Comparison of ENCODE assay signal across 34 cellular contexts in genomic region chr13:30766234-30766633, GRCh38. TPM values are rescaled to one million over a fixed set of nuclear protein-coding genes. Genes with fewer than 3 reads are reported as not detected.
DNase-seq lines count a peak whose midpoint lies in the region; ATAC-seq and TF ChIP-seq lines count a peak whose summit lies in the region.
"Had no signal": no experiment of that assay in that cellular context is flagged by ENCODE, and none has a peak within 500 bp of the region (broad histone marks: within the 10 kb centered on the region; RNA-seq: fewer than 3 reads in every experiment).

No MANE protein-coding gene starts in this region.

- H3K27ac Mint-ChIP-seq in CD4-positive, alpha-beta memory T cell: peak overlapping the region; percentile 45 to 85 (median 72)
- peak overlapping the region; percentile 81 for H3K27ac Mint-ChIP-seq in Caco-2 (ENCODE audit: unreplicated experiment)
- H3K27ac Mint-ChIP-seq in WTC11: no peak overlapping the region
- peak overlapping the region; percentile 12 for H3K27ac Mint-ChIP-seq in memory B cell
- H3K27ac Mint-ChIP-seq in activated T-helper 2 cell treated with anti-CD3 and anti-CD28 coated beads, Interferon-gamma antibody, Interleukin-2, Interleukin-4, amounts not matched to agents 10 μg/mL and 5 μg/mL and 100 μg/mL, durations not matched to agents 14 hours and 24 hours and 36 hours: no peak overlapping the region
- H3K27ac Mint-ChIP-seq: activated T-cell treated with anti-CD3 and anti-CD28 coated beads, Interleukin-2, amount 50 U/mL, for 24 hours; mesothelial cell of epicardium had no signal

- H3K4me1 Mint-ChIP-seq in CD4-positive, alpha-beta memory T cell: peaks cover 7 to 19% (median 16%) of the 10 kb centered on the region in 4 donors
- H3K4me1 Mint-ChIP-seq in Caco-2 (ENCODE audit: low read depth, unreplicated experiment): peaks cover 19% of the 10 kb centered on the region
- no peaks in the 10 kb centered on the region for H3K4me1 Mint-ChIP-seq in WTC11
- peaks cover 2% of the 10 kb centered on the region for H3K4me1 Mint-ChIP-seq in memory B cell
- peaks cover 19% of the 10 kb centered on the region for H3K4me1 Mint-ChIP-seq in activated T-helper 2 cell treated with anti-CD3 and anti-CD28 coated beads, Interferon-gamma antibody, Interleukin-2, Interleukin-4, amounts not matched to agents 10 μg/mL and 5 μg/mL and 100 μg/mL, durations not matched to agents 14 hours and 24 hours and 36 hours (ENCODE audit: low read depth)

- no peak overlapping the region for H3K4me3 ChIP-seq in CD4-positive, alpha-beta memory T cell (ENCODE audit: low read length in 2 of 2)
- H3K4me3 ChIP-seq in Caco-2 (ENCODE audit: low read depth, low read length) (no peak overlapping the region), breast epithelium (no peak overlapping the region)
- H3K4me3 ChIP-seq: BLaER1, esophagus squamous epithelium, heart right ventricle, SJCRH30, suprapubic skin, upper lobe of right lung had no signal

- no peaks in the 10 kb centered on the region for H3K27me3 ChIP-seq in CD4-positive, alpha-beta memory T cell (ENCODE audit: insufficient read depth, low read length)
- no peaks in the 10 kb centered on the region for H3K27me3 ChIP-seq in Caco-2 (replicated peaks; ENCODE audit: control insufficient read depth, insufficient read depth, low read length)
- H3K27me3 ChIP-seq in breast epithelium: no peaks in the 10 kb centered on the region
- H3K27me3 ChIP-seq: BLaER1, esophagus squamous epithelium, heart right ventricle, SJCRH30, suprapubic skin, upper lobe of right lung had no signal

- BruUV-seq in Caco-2 (replicated peaks; lab: Mats Ljungman, UMichigan): no TSS peak

- CTCF ChIA-PET in CD4-positive, alpha-beta memory T cell (lab: Charles Lee; ENCODE audit: partially characterized antibody): interaction anchor here (0.6 to 1.6 kb wide), 6 partner anchors 13 to 278 kb away, joined by 3 to 8 read pairs (median 3); no protein-coding TSS in a partner anchor
- CTCF ChIA-PET in Caco-2 (lab: Charles Lee): interaction anchor here (0.8 kb wide), 1 partner anchor 26 kb away, joined by 3 read pairs; no protein-coding TSS in a partner anchor
- CTCF ChIA-PET in WTC11 (lab: Charles Lee): interaction anchor here (1.0 kb wide), 1 partner anchor 22 kb away, joined by 3 read pairs; no protein-coding TSS in a partner anchor

- intact Hi-C loops in CD4-positive, alpha-beta memory T cell (cut with micrococcal nuclease): no loop called here
- intact Hi-C loops in Caco-2 (cut with micrococcal nuclease; ENCODE audit: unreplicated experiment) (no loop called here), breast epithelium (cut with DNase I; ENCODE audit: low total_unique reads) (no loop called here)
- intact Hi-C loops in activated T-helper 2 cell treated with anti-CD3 and anti-CD28 coated beads, Interferon-gamma antibody, Interleukin-2, Interleukin-4, amounts not matched to agents 10 μg/mL and 5 μg/mL and 100 μg/mL, durations not matched to agents 14 hours and 24 hours and 36 hours (cut with micrococcal nuclease): loop anchor here (2.0 kb wide), 1 partner anchor 21 kb away; no protein-coding TSS in a partner anchor

- H3K36me3 Mint-ChIP-seq in CD4-positive, alpha-beta memory T cell: peaks cover 39 to 42% of the 10 kb centered on the region in 2 donors
- H3K36me3 Mint-ChIP-seq in Caco-2 (ENCODE audit: insufficient read depth, unreplicated experiment) (no peaks in the 10 kb centered on the region), WTC11 (no peaks in the 10 kb centered on the region), memory B cell (peaks cover 38% of the 10 kb centered on the region)
- H3K36me3 Mint-ChIP-seq in activated T-helper 2 cell treated with anti-CD3 and anti-CD28 coated beads, Interferon-gamma antibody, Interleukin-2, Interleukin-4, amounts not matched to agents 10 μg/mL and 5 μg/mL and 100 μg/mL, durations not matched to agents 14 hours and 24 hours and 36 hours (ENCODE audit: low read depth): peaks cover 53% of the 10 kb centered on the region
- H3K36me3 Mint-ChIP-seq: brain, mesothelial cell of epicardium had no signal

- H3K4me3 Mint-ChIP-seq in CD4-positive, alpha-beta memory T cell: no peak overlapping the region
- peak overlapping the region; percentile 17 for H3K4me3 Mint-ChIP-seq in Caco-2 (ENCODE audit: unreplicated experiment)
- no peak overlapping the region for H3K4me3 Mint-ChIP-seq in WTC11
- H3K4me3 Mint-ChIP-seq in memory B cell: no peak overlapping the region
- H3K4me3 Mint-ChIP-seq in activated T-helper 2 cell treated with anti-CD3 and anti-CD28 coated beads, Interferon-gamma antibody, Interleukin-2, Interleukin-4, amounts not matched to agents 10 μg/mL and 5 μg/mL and 100 μg/mL, durations not matched to agents 14 hours and 24 hours and 36 hours (ENCODE audit: low read depth): no peak overlapping the region
- H3K4me3 Mint-ChIP-seq: activated T-cell treated with anti-CD3 and anti-CD28 coated beads, Interleukin-2, amount 50 U/mL, for 24 hours; brain; H9; mesothelial cell of epicardium; naive B cell; stimulated activated memory B cell treated with anti-CD40 and anti-IgM and Interleukin-4, amounts not matched to agents 10 μg/mL and 1 μg/mL and 100 μg/mL, for 72 hours had no signal

- no peak for ATAC-seq in WTC11
- no peak for ATAC-seq in memory B cell (ENCODE audit: low read depth)
- no peak for ATAC-seq in activated CD4-positive, CD25-positive, alpha-beta regulatory T cell treated with anti-CD3 and anti-CD28 coated beads, Interleukin-2, amount 50 U/mL, for 24 hours
- ATAC-seq: foreskin keratinocyte; heart right ventricle; stimulated activated memory B cell treated with anti-CD40 and anti-IgM and Interleukin-4, amounts not matched to agents 10 μg/mL and 1 μg/mL and 100 μg/mL, for 72 hours; upper lobe of right lung had no signal

- no peak for TF ChIP-seq POLR2A in breast epithelium (IDR thresholded peaks at IDR 0.05)

- POLR2A ChIA-PET in CD4-positive, alpha-beta memory T cell (lab: Charles Lee; ENCODE audit: partially characterized antibody): interaction anchor here (1.4 to 2.1 kb wide), 2 partner anchors 26 to 30 kb away, joined by 3 to 6 read pairs; no protein-coding TSS in a partner anchor
- POLR2A ChIA-PET in Caco-2 (lab: Charles Lee): no interaction called here
- POLR2A ChIA-PET in WTC11 (lab: Charles Lee): no interaction called here

- no peak for DNase-seq in CD4-positive, alpha-beta memory T cell
- DNase-seq in Caco-2 (no peak), WTC11 (ENCODE audit: low spot score) (no peak), memory B cell (ENCODE audit: low spot score in 2 of 2) (no peak), breast epithelium (ENCODE audit: low spot score in 2 of 2) (no peak), NCI-H2227 (lab: John Stamatoyannopoulos, UW; ENCODE audit: unreplicated experiment) (no peak)
- DNase-seq in activated T-helper 2 cell treated with anti-CD3 and anti-CD28 coated beads, Interferon-gamma antibody, Interleukin-2, Interleukin-4, amounts not matched to agents 10 μg/mL and 5 μg/mL and 100 μg/mL, durations not matched to agents 14 hours and 24 hours and 36 hours (ENCODE audit: low spot score): no peak
- DNase-seq: activated CD4-positive, alpha-beta T cell treated with anti-CD3 and anti-CD28 coated beads for 1 hour; activated CD8-positive, alpha-beta memory T cell treated with anti-CD3 and anti-CD28 coated beads for 24 hours; activated T-cell treated with anti-CD3 and anti-CD28 coated beads, Interleukin-2, amount 50 U/mL, for 24 hours; COR-L47; DMS53; esophagus squamous epithelium; foreskin keratinocyte; H9; heart right ventricle; kidney glomerular epithelial cell; naive B cell; NCI-H1436; NCI-H446; NCI-H82; RPMI8226; SJCRH30; upper lobe of right lung had no signal

- H3K36me3 ChIP-seq in CD4-positive, alpha-beta memory T cell (ENCODE audit: insufficient read depth, low read length): peaks cover 11% of the 10 kb centered on the region
- H3K36me3 ChIP-seq in Caco-2 (ENCODE audit: control insufficient read depth, insufficient read depth, low read length) (no peaks in the 10 kb centered on the region), breast epithelium (no peaks in the 10 kb centered on the region)
- H3K36me3 ChIP-seq: BLaER1, esophagus squamous epithelium, SJCRH30, suprapubic skin, upper lobe of right lung had no signal

- TF ChIP-seq CTCF in Caco-2 (IDR thresholded peaks at IDR 0.05; ENCODE audit: insufficient read depth in 1 of 2, low read depth in 1 of 2, low read length in 1 of 2, severe bottlenecking in 1 of 2, unreplicated experiment in 1 of 2) (no peak), WTC11 (IDR thresholded peaks at IDR 0.05) (no peak), breast epithelium (IDR thresholded peaks at IDR 0.05) (no peak)

- H3K9me3 ChIP-seq in CD4-positive, alpha-beta memory T cell (ENCODE audit: control insufficient read depth in 1 of 2, low read length in 2 of 2): no peaks in the 10 kb centered on the region
- H3K9me3 ChIP-seq in Caco-2: no peaks in the 10 kb centered on the region
- no peaks in the 10 kb centered on the region for H3K9me3 ChIP-seq in breast epithelium
- H3K9me3 ChIP-seq: BLaER1, esophagus squamous epithelium, heart right ventricle, SJCRH30, suprapubic skin, upper lobe of right lung had no signal

- H3K27ac ChIP-seq in CD4-positive, alpha-beta memory T cell (ENCODE audit: low read depth, low read length): no peak overlapping the region
- no peak overlapping the region for H3K27ac ChIP-seq in breast epithelium
- H3K27ac ChIP-seq: BLaER1, esophagus squamous epithelium, foreskin keratinocyte, heart right ventricle, HL-60, KMS-11, SJCRH30, suprapubic skin, upper lobe of right lung had no signal

- H3K27me3 Mint-ChIP-seq in CD4-positive, alpha-beta memory T cell: no peaks in the 10 kb centered on the region
- H3K27me3 Mint-ChIP-seq in Caco-2 (ENCODE audit: insufficient read depth, unreplicated experiment): no peaks in the 10 kb centered on the region
- H3K27me3 Mint-ChIP-seq in WTC11 (ENCODE audit: low read depth): no peaks in the 10 kb centered on the region
- no peaks in the 10 kb centered on the region for H3K27me3 Mint-ChIP-seq in memory B cell
- no peaks in the 10 kb centered on the region for H3K27me3 Mint-ChIP-seq in activated T-helper 2 cell treated with anti-CD3 and anti-CD28 coated beads, Interferon-gamma antibody, Interleukin-2, Interleukin-4, amounts not matched to agents 10 μg/mL and 5 μg/mL and 100 μg/mL, durations not matched to agents 14 hours and 24 hours and 36 hours (ENCODE audit: low read depth)
- H3K27me3 Mint-ChIP-seq: activated T-cell treated with anti-CD3 and anti-CD28 coated beads, Interleukin-2, amount 50 U/mL, for 24 hours; naive B cell; stimulated activated memory B cell treated with anti-CD40 and anti-IgM and Interleukin-4, amounts not matched to agents 10 μg/mL and 1 μg/mL and 100 μg/mL, for 72 hours had no signal

- H3K9me3 Mint-ChIP-seq in CD4-positive, alpha-beta memory T cell: no peaks in the 10 kb centered on the region
- H3K9me3 Mint-ChIP-seq in Caco-2 (ENCODE audit: unreplicated experiment) (no peaks in the 10 kb centered on the region), WTC11 (0 out of 2 replicates have a peak, but pooled peaks cover 6% of the 10 kb centered on the region), memory B cell (no peaks in the 10 kb centered on the region)
- H3K9me3 Mint-ChIP-seq in activated T-helper 2 cell treated with anti-CD3 and anti-CD28 coated beads, Interferon-gamma antibody, Interleukin-2, Interleukin-4, amounts not matched to agents 10 μg/mL and 5 μg/mL and 100 μg/mL, durations not matched to agents 14 hours and 24 hours and 36 hours: no peaks in the 10 kb centered on the region
- H3K9me3 Mint-ChIP-seq: activated T-cell treated with anti-CD3 and anti-CD28 coated beads, Interleukin-2, amount 50 U/mL, for 24 hours; H9; mesothelial cell of epicardium; naive B cell; stimulated activated memory B cell treated with anti-CD40 and anti-IgM and Interleukin-4, amounts not matched to agents 10 μg/mL and 1 μg/mL and 100 μg/mL, for 72 hours had no signal

- H3K4me1 ChIP-seq in CD4-positive, alpha-beta memory T cell (ENCODE audit: insufficient read depth, low read length): no peaks in the 10 kb centered on the region
- H3K4me1 ChIP-seq in Caco-2 (peaks cover 22% of the 10 kb centered on the region), breast epithelium (no peaks in the 10 kb centered on the region)
- H3K4me1 ChIP-seq: esophagus squamous epithelium, heart right ventricle, suprapubic skin, upper lobe of right lung had no signal

RNA-seq across cellular contexts. Expression of gene ALOX5AP, which starts 30.9 kb away (rescaled TPM):
- total RNA-seq in CD4-positive, alpha-beta memory T cell: 10 to 100 TPM; 53.7 to 54.0 TPM
- polyA plus RNA-seq in CD4-positive, alpha-beta memory T cell: 100 to 1,000 TPM; 377 to 569 TPM
- total RNA-seq in Caco-2 (2022) (0.37 and 1.1 TPM in 2 replicates), WTC11 (2021) (0.30 TPM in 1 of 3 replicates, not detected in the others), breast epithelium (10 to 100 TPM; 32.1 to 47.4 (median 37.9) TPM)
- total RNA-seq in activated T-helper 2 cell treated with anti-CD3 and anti-CD28 coated beads, Interferon-gamma antibody, Interleukin-2, Interleukin-4, amounts not matched to agents 10 μg/mL and 5 μg/mL and 100 μg/mL, durations not matched to agents 14 hours and 24 hours and 36 hours: 40.9 and 43.9 TPM in 2 replicates
- total RNA-seq: G401, H9, osteoblast had no signal

Comparison
In these comparisons a context has a peak if more than half of its experiments do, and no peak if none do; other contexts are left out.
1. H3K27ac Mint-ChIP-seq: peak in CD4-positive, alpha-beta memory T cell (7 of 7), Caco-2 (single experiment) and memory B cell (single experiment); none in WTC11 (single experiment) and activated T-helper 2 cell treated with anti-CD3 and anti-CD28 coated beads, Interferon-gamma antibody, Interleukin-2, Interleukin-4, amounts not matched to agents 10 μg/mL and 5 μg/mL and 100 μg/mL, durations not matched to agents 14 hours and 24 hours and 36 hours (single experiment).
2. RNA of gene ALOX5AP, which starts 30.9 kb away (total RNA-seq): 53.7 to 54.0 TPM in CD4-positive, alpha-beta memory T cell, 40.9 to 43.9 TPM in activated T-helper 2 cell treated with anti-CD3 and anti-CD28 coated beads, Interferon-gamma antibody, Interleukin-2, Interleukin-4, amounts not matched to agents 10 μg/mL and 5 μg/mL and 100 μg/mL, durations not matched to agents 14 hours and 24 hours and 36 hours and 32.1 to 47.4 TPM in breast epithelium; 0.37 to 1.1 TPM in Caco-2 and 0.30 TPM in WTC11; every median in the first group is over 10 times any median in the second.